Comparison of ENCODE assay signal across 2 cellular contexts in the genomic region with DNA sequence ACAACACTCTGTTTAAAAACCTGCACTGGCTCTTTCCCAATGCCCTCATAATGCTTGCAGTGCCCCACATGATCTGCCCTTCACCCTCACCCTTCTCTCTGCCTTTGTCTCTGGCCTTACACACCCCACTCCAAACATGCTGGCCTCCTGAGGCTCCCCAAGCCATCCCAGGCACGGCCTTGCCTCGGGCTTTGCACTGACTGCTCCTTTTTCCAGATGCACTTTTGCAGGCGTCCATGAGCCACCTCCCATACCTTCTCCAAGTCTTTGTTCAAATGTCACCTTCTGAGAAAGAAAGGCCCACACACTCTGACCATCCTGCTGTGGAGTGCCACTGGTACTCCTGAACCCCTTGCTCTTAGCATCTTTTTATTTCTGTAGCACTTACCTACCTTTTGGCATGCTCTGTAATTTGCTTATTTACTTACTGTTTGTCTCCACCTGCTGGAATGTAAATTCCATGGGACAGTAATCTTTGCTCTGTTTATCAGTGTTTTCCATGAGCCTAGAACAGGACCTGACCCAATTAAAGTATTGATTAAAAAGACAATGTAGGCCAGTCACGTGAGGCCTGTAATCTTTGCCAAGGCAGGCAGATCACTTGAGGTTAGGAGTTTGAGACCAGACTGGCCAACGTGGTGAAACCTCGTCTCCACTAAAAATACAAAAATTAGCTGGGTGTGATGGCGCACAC.
A peak's percentile ranks its signal among the peaks of the same experiment; 100 is the strongest.
TF ChIP-seq lines count a peak whose summit lies in the region.

No MANE protein-coding gene starts in this region.

TF ChIP-seq in HCT116, 20 proteins besides CTCF, POLR2A, EP300 and RAD21 (continued from another document):
- TF ChIP-seq, protein P1, sequence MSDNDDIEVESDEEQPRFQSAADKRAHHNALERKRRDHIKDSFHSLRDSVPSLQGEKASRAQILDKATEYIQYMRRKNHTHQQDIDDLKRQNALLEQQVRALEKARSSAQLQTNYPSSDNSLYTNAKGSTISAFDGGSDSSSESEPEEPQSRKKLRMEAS (IDR thresholded peaks at IDR 0.05) = no peak
- TF ChIP-seq ZFX (IDR thresholded peaks at IDR 0.05) (no peak), JUND (IDR thresholded peaks at IDR 0.05) (no peak), ZNF274 (IDR thresholded peaks at IDR 0.05; ENCODE audit: low read depth, low read length) (no peak)

TF ChIP-seq in HepG2, 621 proteins besides CTCF, POLR2A, EP300 and RAD21 (continued from another document and continues in another):
- TF ChIP-seq, protein P2, sequence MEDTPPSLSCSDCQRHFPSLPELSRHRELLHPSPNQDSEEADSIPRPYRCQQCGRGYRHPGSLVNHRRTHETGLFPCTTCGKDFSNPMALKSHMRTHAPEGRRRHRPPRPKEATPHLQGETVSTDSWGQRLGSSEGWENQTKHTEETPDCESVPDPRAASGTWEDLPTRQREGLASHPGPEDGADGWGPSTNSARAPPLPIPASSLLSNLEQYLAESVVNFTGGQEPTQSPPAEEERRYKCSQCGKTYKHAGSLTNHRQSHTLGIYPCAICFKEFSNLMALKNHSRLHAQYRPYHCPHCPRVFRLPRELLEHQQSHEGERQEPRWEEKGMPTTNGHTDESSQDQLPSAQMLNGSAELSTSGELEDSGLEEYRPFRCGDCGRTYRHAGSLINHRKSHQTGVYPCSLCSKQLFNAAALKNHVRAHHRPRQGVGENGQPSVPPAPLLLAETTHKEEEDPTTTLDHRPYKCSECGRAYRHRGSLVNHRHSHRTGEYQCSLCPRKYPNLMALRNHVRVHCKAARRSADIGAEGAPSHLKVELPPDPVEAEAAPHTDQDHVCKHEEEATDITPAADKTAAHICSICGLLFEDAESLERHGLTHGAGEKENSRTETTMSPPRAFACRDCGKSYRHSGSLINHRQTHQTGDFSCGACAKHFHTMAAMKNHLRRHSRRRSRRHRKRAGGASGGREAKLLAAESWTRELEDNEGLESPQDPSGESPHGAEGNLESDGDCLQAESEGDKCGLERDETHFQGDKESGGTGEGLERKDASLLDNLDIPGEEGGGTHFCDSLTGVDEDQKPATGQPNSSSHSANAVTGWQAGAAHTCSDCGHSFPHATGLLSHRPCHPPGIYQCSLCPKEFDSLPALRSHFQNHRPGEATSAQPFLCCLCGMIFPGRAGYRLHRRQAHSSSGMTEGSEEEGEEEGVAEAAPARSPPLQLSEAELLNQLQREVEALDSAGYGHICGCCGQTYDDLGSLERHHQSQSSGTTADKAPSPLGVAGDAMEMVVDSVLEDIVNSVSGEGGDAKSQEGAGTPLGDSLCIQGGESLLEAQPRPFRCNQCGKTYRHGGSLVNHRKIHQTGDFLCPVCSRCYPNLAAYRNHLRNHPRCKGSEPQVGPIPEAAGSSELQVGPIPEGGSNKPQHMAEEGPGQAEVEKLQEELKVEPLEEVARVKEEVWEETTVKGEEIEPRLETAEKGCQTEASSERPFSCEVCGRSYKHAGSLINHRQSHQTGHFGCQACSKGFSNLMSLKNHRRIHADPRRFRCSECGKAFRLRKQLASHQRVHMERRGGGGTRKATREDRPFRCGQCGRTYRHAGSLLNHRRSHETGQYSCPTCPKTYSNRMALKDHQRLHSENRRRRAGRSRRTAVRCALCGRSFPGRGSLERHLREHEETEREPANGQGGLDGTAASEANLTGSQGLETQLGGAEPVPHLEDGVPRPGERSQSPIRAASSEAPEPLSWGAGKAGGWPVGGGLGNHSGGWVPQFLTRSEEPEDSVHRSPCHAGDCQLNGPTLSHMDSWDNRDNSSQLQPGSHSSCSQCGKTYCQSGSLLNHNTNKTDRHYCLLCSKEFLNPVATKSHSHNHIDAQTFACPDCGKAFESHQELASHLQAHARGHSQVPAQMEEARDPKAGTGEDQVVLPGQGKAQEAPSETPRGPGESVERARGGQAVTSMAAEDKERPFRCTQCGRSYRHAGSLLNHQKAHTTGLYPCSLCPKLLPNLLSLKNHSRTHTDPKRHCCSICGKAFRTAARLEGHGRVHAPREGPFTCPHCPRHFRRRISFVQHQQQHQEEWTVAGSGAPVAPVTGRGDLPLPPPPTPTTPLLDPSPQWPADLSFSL (CRISPR knock-in tag; IDR thresholded peaks at IDR 0.05) = no peak
- TF ChIP-seq U2AF2 (IDR thresholded peaks at IDR 0.05; ENCODE audit: low read depth, low read length) = no peak
- TF ChIP-seq YEATS4 (CRISPR knock-in tag; IDR thresholded peaks at IDR 0.05; ENCODE audit: borderline replicate concordance) = no peak
- TF ChIP-seq ZC3H13 (CRISPR knock-in tag; IDR thresholded peaks at IDR 0.05) = no peak
- TF ChIP-seq RXRA (CRISPR knock-in tag; IDR thresholded peaks at IDR 0.05) = no peak
- 0 out of 2 replicates have a peak, but pooled peaks have one; percentile 42 for TF ChIP-seq NR1H2 (CRISPR knock-in tag; IDR thresholded peaks at IDR 0.05; ENCODE audit: borderline replicate concordance, low read depth)
- 0 out of 2 replicates have a peak, but pooled peaks have one; percentile 20 for TF ChIP-seq ZNF556 (CRISPR knock-in tag; IDR thresholded peaks at IDR 0.05; ENCODE audit: borderline replicate concordance)
- TF ChIP-seq THYN1 (CRISPR knock-in tag; IDR thresholded peaks at IDR 0.05; ENCODE audit: borderline replicate concordance, low read depth) = no peak
- TF ChIP-seq, protein P3, sequence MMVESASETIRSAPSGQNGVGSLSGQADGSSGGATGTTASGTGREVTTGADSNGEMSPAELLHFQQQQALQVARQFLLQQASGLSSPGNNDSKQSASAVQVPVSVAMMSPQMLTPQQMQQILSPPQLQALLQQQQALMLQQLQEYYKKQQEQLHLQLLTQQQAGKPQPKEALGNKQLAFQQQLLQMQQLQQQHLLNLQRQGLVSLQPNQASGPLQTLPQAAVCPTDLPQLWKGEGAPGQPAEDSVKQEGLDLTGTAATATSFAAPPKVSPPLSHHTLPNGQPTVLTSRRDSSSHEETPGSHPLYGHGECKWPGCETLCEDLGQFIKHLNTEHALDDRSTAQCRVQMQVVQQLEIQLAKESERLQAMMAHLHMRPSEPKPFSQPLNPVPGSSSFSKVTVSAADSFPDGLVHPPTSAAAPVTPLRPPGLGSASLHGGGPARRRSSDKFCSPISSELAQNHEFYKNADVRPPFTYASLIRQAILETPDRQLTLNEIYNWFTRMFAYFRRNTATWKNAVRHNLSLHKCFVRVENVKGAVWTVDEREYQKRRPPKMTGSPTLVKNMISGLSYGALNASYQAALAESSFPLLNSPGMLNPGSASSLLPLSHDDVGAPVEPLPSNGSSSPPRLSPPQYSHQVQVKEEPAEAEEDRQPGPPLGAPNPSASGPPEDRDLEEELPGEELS (CRISPR knock-in tag; IDR thresholded peaks at IDR 0.05) = 0 out of 2 replicates have a peak, but pooled peaks have one; percentile 14
- TF ChIP-seq NFIB (CRISPR knock-in tag; IDR thresholded peaks at IDR 0.05; ENCODE audit: borderline replicate concordance) = no peak
- no peak for TF ChIP-seq BRCA1 (CRISPR knock-in tag; IDR thresholded peaks at IDR 0.05)
- peak; percentile 68 for TF ChIP-seq TEAD3 (CRISPR knock-in tag; optimal IDR thresholded peaks at IDR 0.05; ENCODE audit: borderline replicate concordance)
- no peak for TF ChIP-seq ZNF879 (CRISPR knock-in tag; IDR thresholded peaks at IDR 0.05)
- TF ChIP-seq ATF7 (IDR thresholded peaks at IDR 0.05) = no peak
- TF ChIP-seq ATF7 (CRISPR knock-in tag; IDR thresholded peaks at IDR 0.05) = no peak
- TF ChIP-seq ZSCAN29 (CRISPR knock-in tag; conservative IDR thresholded peaks at IDR 0.05) = 0 out of 2 replicates have a peak, but pooled peaks have one; percentile 30
- TF ChIP-seq, protein P4, sequence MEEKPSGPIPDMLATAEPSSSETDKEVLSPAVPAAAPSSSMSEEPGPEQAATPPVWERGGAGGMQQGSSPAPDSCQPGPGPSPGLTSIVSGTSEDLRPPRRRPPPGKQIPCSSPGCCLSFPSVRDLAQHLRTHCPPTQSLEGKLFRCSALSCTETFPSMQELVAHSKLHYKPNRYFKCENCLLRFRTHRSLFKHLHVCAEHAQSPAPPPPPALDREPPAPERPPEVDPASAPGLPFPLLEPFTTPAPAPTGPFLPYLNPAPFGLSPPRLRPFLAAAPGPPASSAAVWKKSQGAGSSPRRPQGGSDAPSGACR (CRISPR knock-in tag; IDR thresholded peaks at IDR 0.05) = no peak
- 0 out of 2 replicates have a peak, but pooled peaks have one; percentile 13 for TF ChIP-seq SAP130 (CRISPR knock-in tag; IDR thresholded peaks at IDR 0.05; ENCODE audit: low read depth)
- peak; percentile 48; the same call in 1 of the 2 replicates for TF ChIP-seq HNF4A (CRISPR knock-in tag; IDR thresholded peaks at IDR 0.05)
- TF ChIP-seq, protein P5, sequence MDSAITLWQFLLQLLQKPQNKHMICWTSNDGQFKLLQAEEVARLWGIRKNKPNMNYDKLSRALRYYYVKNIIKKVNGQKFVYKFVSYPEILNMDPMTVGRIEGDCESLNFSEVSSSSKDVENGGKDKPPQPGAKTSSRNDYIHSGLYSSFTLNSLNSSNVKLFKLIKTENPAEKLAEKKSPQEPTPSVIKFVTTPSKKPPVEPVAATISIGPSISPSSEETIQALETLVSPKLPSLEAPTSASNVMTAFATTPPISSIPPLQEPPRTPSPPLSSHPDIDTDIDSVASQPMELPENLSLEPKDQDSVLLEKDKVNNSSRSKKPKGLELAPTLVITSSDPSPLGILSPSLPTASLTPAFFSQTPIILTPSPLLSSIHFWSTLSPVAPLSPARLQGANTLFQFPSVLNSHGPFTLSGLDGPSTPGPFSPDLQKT (CRISPR knock-in tag; IDR thresholded peaks at IDR 0.05; ENCODE audit: borderline replicate concordance) = no peak
- no peak for TF ChIP-seq TOPORS (CRISPR knock-in tag; IDR thresholded peaks at IDR 0.05)
- TF ChIP-seq ZNF121 (CRISPR knock-in tag; IDR thresholded peaks at IDR 0.05) = peak; percentile 75
- TF ChIP-seq SMAD1 (CRISPR knock-in tag; IDR thresholded peaks at IDR 0.05; ENCODE audit: borderline replicate concordance, low read depth) = peak; percentile 66; the same call in 1 of the 2 replicates
- TF ChIP-seq, protein P6, sequence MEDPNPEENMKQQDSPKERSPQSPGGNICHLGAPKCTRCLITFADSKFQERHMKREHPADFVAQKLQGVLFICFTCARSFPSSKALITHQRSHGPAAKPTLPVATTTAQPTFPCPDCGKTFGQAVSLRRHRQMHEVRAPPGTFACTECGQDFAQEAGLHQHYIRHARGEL (CRISPR knock-in tag; IDR thresholded peaks at IDR 0.05) = peak; percentile 99
- TF ChIP-seq, protein P7, sequence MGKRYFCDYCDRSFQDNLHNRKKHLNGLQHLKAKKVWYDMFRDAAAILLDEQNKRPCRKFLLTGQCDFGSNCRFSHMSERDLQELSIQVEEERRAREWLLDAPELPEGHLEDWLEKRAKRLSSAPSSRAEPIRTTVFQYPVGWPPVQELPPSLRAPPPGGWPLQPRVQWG (CRISPR knock-in tag; IDR thresholded peaks at IDR 0.05; ENCODE audit: borderline replicate concordance, low read depth) = no peak
- TF ChIP-seq KDM2A (CRISPR knock-in tag; IDR thresholded peaks at IDR 0.05; ENCODE audit: borderline replicate concordance, low read depth) = no peak
- 0 out of 2 replicates have a peak, but pooled peaks have one; percentile 29 for TF ChIP-seq SMC3 (IDR thresholded peaks at IDR 0.05; ENCODE audit: low read length)
- TF ChIP-seq ZNF883 (CRISPR knock-in tag; IDR thresholded peaks at IDR 0.05; ENCODE audit: not compliant biosample characterization) = no peak
- 0 out of 2 replicates have a peak, but pooled peaks have one; percentile 34 for TF ChIP-seq PPARG (CRISPR knock-in tag; conservative IDR thresholded peaks at IDR 0.05)
- TF ChIP-seq, protein P8, sequence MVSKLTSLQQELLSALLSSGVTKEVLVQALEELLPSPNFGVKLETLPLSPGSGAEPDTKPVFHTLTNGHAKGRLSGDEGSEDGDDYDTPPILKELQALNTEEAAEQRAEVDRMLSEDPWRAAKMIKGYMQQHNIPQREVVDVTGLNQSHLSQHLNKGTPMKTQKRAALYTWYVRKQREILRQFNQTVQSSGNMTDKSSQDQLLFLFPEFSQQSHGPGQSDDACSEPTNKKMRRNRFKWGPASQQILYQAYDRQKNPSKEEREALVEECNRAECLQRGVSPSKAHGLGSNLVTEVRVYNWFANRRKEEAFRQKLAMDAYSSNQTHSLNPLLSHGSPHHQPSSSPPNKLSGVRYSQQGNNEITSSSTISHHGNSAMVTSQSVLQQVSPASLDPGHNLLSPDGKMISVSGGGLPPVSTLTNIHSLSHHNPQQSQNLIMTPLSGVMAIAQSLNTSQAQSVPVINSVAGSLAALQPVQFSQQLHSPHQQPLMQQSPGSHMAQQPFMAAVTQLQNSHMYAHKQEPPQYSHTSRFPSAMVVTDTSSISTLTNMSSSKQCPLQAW (CRISPR knock-in tag; IDR thresholded peaks at IDR 0.05) = peak; percentile 47; the same call in 1 of the 2 replicates
- TF ChIP-seq TRIM24 (CRISPR knock-in tag; IDR thresholded peaks at IDR 0.05) = no peak
- TF ChIP-seq ZNF766 (CRISPR knock-in tag; IDR thresholded peaks at IDR 0.05; ENCODE audit: borderline replicate concordance) = no peak
- TF ChIP-seq ZNF777 (CRISPR knock-in tag; IDR thresholded peaks at IDR 0.05) = no peak
- no peak for TF ChIP-seq ZNF746 (CRISPR knock-in tag; IDR thresholded peaks at IDR 0.05)
- no peak for TF ChIP-seq SMAD9 (CRISPR knock-in tag; IDR thresholded peaks at IDR 0.05)
- no peak for TF ChIP-seq ZBTB1 (CRISPR knock-in tag; IDR thresholded peaks at IDR 0.05; ENCODE audit: borderline replicate concordance)
- TF ChIP-seq, protein P9, sequence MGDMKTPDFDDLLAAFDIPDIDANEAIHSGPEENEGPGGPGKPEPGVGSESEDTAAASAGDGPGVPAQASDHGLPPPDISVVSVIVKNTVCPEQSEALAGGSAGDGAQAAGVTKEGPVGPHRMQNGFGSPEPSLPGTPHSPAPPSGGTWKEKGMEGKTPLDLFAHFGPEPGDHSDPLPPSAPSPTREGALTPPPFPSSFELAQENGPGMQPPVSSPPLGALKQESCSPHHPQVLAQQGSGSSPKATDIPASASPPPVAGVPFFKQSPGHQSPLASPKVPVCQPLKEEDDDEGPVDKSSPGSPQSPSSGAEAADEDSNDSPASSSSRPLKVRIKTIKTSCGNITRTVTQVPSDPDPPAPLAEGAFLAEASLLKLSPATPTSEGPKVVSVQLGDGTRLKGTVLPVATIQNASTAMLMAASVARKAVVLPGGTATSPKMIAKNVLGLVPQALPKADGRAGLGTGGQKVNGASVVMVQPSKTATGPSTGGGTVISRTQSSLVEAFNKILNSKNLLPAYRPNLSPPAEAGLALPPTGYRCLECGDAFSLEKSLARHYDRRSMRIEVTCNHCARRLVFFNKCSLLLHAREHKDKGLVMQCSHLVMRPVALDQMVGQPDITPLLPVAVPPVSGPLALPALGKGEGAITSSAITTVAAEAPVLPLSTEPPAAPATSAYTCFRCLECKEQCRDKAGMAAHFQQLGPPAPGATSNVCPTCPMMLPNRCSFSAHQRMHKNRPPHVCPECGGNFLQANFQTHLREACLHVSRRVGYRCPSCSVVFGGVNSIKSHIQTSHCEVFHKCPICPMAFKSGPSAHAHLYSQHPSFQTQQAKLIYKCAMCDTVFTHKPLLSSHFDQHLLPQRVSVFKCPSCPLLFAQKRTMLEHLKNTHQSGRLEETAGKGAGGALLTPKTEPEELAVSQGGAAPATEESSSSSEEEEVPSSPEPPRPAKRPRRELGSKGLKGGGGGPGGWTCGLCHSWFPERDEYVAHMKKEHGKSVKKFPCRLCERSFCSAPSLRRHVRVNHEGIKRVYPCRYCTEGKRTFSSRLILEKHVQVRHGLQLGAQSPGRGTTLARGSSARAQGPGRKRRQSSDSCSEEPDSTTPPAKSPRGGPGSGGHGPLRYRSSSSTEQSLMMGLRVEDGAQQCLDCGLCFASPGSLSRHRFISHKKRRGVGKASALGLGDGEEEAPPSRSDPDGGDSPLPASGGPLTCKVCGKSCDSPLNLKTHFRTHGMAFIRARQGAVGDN (CRISPR knock-in tag; IDR thresholded peaks at IDR 0.05) = peak; percentile 26; the same call in 1 of the 2 replicates
